Comparison of ENCODE assay signal across 14 cellular contexts in the genomic region with DNA sequence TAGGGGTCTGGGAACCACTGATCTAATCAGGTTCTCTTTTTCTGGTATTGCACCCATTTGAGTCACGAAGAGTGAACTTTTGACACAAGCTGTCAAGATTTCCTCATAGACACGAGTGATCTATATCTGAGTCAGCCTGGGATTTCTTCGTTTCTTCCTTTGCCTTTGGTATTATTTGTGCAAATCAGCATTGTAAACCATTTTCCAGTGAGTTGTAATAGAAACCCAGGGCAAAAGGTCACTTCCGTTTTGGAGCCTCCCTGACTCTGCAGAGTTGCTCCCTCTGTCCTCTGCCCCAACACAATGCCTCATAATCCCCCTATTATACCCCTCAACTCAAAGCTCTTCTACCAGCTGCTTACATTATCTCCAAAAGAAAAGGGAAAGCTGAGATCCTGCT.
DNase-seq lines count a peak whose midpoint lies in the region; ATAC-seq and TF ChIP-seq lines count a peak whose summit lies in the region.
"Had no signal": no experiment of that assay in that cellular context is flagged by ENCODE, and none has a peak within 500 bp of the region (broad histone marks: within the 10 kb centered on the region; RNA-seq: fewer than 3 reads in every experiment).

No MANE protein-coding gene starts in this region.

- no peak overlapping the region for H3K27ac Mint-ChIP-seq in neural crest cell (ENCODE audit: unreplicated experiment)
- H3K27ac Mint-ChIP-seq: activated CD4-positive, alpha-beta T cell treated with anti-CD3 and anti-CD28 coated beads, Interleukin-2, amount 10 ng/mL, durations not matched to agents 7 days and 5 days; CD4-positive, alpha-beta memory T cell; natural killer cell treated with Interleukin-12 subunit alpha and Interleukin-12 subunit beta and Interleukin-15 and Interleukin-18, amount 100 ng/mL, for 72 hours had no signal

- no peaks in the 10 kb centered on the region for H3K36me3 ChIP-seq in NT2/D1 (ENCODE audit: insufficient read depth, insufficient read length, low read length)

- H3K9me3 Mint-ChIP-seq in neural crest cell: peaks cover 24% of the 10 kb centered on the region
- H3K9me3 Mint-ChIP-seq: activated CD4-positive, alpha-beta T cell treated with anti-CD3 and anti-CD28 coated beads, Interleukin-2, amount 10 ng/mL, durations not matched to agents 7 days and 5 days had no signal

- H3K36me3 Mint-ChIP-seq in neural crest cell (ENCODE audit: low read depth): peaks cover 11% of the 10 kb centered on the region
- H3K36me3 Mint-ChIP-seq: CD4-positive, alpha-beta memory T cell; natural killer cell treated with Interleukin-12 subunit alpha and Interleukin-12 subunit beta and Interleukin-15 and Interleukin-18, amount 100 ng/mL, for 72 hours had no signal

- no peak overlapping the region for H3K9ac ChIP-seq in NT2/D1 (ENCODE audit: insufficient read length, low read depth)

- H3K27me3 Mint-ChIP-seq in neural crest cell (ENCODE audit: low read depth): no peaks in the 10 kb centered on the region
- H3K27me3 Mint-ChIP-seq: activated CD4-positive, alpha-beta T cell treated with anti-CD3 and anti-CD28 coated beads, Interleukin-2, amount 10 ng/mL, durations not matched to agents 7 days and 5 days; CD4-positive, alpha-beta memory T cell; natural killer cell treated with Interleukin-12 subunit alpha and Interleukin-12 subunit beta and Interleukin-15 and Interleukin-18, amount 100 ng/mL, for 72 hours had no signal

- peaks cover 33% of the 10 kb centered on the region for H3K4me1 Mint-ChIP-seq in neural crest cell
- H3K4me1 Mint-ChIP-seq: activated CD4-positive, alpha-beta T cell treated with anti-CD3 and anti-CD28 coated beads, Interleukin-2, amount 10 ng/mL, durations not matched to agents 7 days and 5 days; CD4-positive, alpha-beta memory T cell had no signal

- H3K4me1 ChIP-seq in NT2/D1 (ENCODE audit: insufficient read depth, insufficient read length): no peaks in the 10 kb centered on the region

- no peak for TF ChIP-seq CTCF in neural crest cell (conservative IDR thresholded peaks at IDR 0.05)

- ATAC-seq in HG03139 (IDR thresholded peaks at IDR 0.05; ENCODE audit: unreplicated experiment) (no peak), HG03159 (IDR thresholded peaks at IDR 0.05; ENCODE audit: unreplicated experiment) (no peak)
- ATAC-seq: natural killer cell treated with Interleukin-12 subunit alpha and Interleukin-12 subunit beta and Interleukin-15 and Interleukin-18, amount 100 ng/mL, for 72 hours had no signal

- no peak overlapping the region for H3K4me3 ChIP-seq in NT2/D1 (ENCODE audit: insufficient read length, low read depth)

- H3K4me3 Mint-ChIP-seq in neural crest cell: peak overlapping the region; percentile 16
- H3K4me3 Mint-ChIP-seq: activated CD4-positive, alpha-beta T cell treated with anti-CD3 and anti-CD28 coated beads, Interleukin-2, amount 10 ng/mL, durations not matched to agents 7 days and 5 days; CD4-positive, alpha-beta memory T cell; natural killer cell treated with Interleukin-12 subunit alpha and Interleukin-12 subunit beta and Interleukin-15 and Interleukin-18, amount 100 ng/mL, for 72 hours had no signal

- DNase-seq in GM04503 (ENCODE audit: low read depth) (peak; percentile 37), NT2/D1 (ENCODE audit: low read depth, low spot score) (peak; percentile 8), dermis blood vessel endothelial cell (peak; percentile 4), neural crest cell (ENCODE audit: low read depth, low spot score) (no peak), NCI-H1930 (lab: John Stamatoyannopoulos, UW) (no peak), GM19240 (ENCODE audit: insufficient read length, low spot score) (no peak)
- DNase-seq: activated CD4-positive, alpha-beta T cell treated with anti-CD3 and anti-CD28 coated beads, Interleukin-2, amount 10 ng/mL, durations not matched to agents 7 days and 5 days; activated naive CD4-positive, alpha-beta T cell treated with Interleukin-2 at 50 U/mL for 16 hours; CD4-positive, alpha-beta memory T cell; NCI-H2081; stimulated activated naive CD4-positive, alpha-beta T cell treated with Interleukin-2 at 50 U/mL for 16 hours had no signal

- H3K9me3 ChIP-seq in NT2/D1 (ENCODE audit: insufficient read depth, low read length): no peaks in the 10 kb centered on the region

- no peaks in the 10 kb centered on the region for H3K27me3 ChIP-seq in NT2/D1 (ENCODE audit: insufficient read depth, insufficient read length)

Comparison
In these comparisons a context has a peak if more than half of its experiments do, and no peak if none do; other contexts are left out.
1. DNase-seq: peak in GM04503 (single experiment), NT2/D1 (single experiment) and dermis blood vessel endothelial cell (single experiment); none in neural crest cell (single experiment), NCI-H1930 (0 of 2) and GM19240 (single experiment).